ENCODE assay signal across 8 cellular contexts in the genomic region with DNA sequence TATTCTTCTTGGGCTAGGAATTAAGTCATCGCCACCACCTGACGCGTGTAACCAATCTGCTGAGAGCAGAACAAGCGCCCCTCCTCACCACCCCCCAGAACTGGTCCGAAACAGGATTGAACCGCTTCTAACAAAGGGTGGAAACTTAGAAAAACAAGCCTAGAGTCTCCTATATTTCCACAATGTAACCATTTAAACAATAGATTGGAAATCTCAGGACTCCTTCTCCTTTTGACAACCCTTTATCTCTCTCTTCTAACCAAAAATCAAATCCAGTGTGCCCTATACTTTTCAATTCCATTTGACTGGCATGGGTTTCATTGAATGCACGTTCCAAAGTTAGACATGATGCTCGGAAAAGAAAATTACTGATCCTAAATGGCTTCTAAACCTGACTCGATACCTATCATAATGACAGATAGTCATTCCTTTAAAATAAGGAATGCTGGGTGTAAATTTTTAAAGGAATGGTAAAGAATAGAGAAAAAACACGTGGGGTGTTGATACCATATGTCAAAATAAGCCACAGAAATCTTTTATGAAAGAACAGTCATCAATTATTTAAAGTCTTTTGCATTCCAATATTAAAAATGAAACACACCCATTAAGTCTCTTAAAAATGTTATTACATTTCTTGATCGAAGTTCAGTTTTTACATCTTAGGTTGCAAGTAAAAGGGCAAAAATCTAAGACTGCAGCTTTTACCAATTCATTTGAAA. TPM values are rescaled to one million over a fixed set of nuclear protein-coding genes. Genes with fewer than 3 reads are reported as not detected.
DNase-seq lines count a peak whose midpoint lies in the region; ATAC-seq, FAIRE-seq and TF ChIP-seq lines count a peak whose summit lies in the region.

No MANE protein-coding gene starts in this region.

- H3K4me1 Mint-ChIP-seq in CD4-positive, alpha-beta memory T cell = peaks cover 24 to 46% (median 31%) of the 10 kb centered on the region in 4 donors

- peaks cover 11% of the 10 kb centered on the region for H3K36me3 ChIP-seq in CD4-positive, alpha-beta memory T cell (ENCODE audit: insufficient read depth, low read length)
- H3K36me3 ChIP-seq in right atrium auricular region = peaks cover 5% of the 10 kb centered on the region
- peaks cover 0 to 20% of the 10 kb centered on the region in 2 donors for H3K36me3 ChIP-seq in psoas muscle (ENCODE audit: insufficient read depth in 1 of 2, low read depth in 1 of 2)

- no peaks in the 10 kb centered on the region for H3K27me3 ChIP-seq in CD4-positive, alpha-beta memory T cell (ENCODE audit: insufficient read depth, low read length)
- H3K27me3 ChIP-seq in right atrium auricular region (no peaks in the 10 kb centered on the region), psoas muscle (ENCODE audit: insufficient read depth in 3 of 3, low read length in 2 of 3) (no peaks in the 10 kb centered on the region)

- CTCF ChIA-PET in CD4-positive, alpha-beta memory T cell (lab: Charles Lee; ENCODE audit: partially characterized antibody) = interaction anchor here (4.2 to 9.1 kb wide), 6 partner anchors 38 to 162 kb away, joined by 38 to 285 read pairs (median 76); no protein-coding TSS in a partner anchor

- 0% methylated on average over 11 of the region's 11 CpGs for WGBS in psoas muscle, 3 donors

- intact Hi-C loops in CD4-positive, alpha-beta memory T cell (cut with micrococcal nuclease) = loop anchor here (1.0 to 10.0 kb wide), 2 partner anchors 517 to 908 kb away; partner anchors contain the start of genes MBLAC2 and POLR3G
- intact Hi-C loops in psoas muscle (cut with DNase I) = loop anchor here (1.0 to 10.0 kb wide), 4 partner anchors 70 to 517 kb away; no protein-coding TSS in a partner anchor

- ATAC-seq in GM21737 (IDR thresholded peaks at IDR 0.05; ENCODE audit: unreplicated experiment) = peak; percentile 14
- ATAC-seq in psoas muscle = peak; percentile 27 to 51 (median 44)

- H3K27ac Mint-ChIP-seq in CD4-positive, alpha-beta memory T cell = peak overlapping the region; percentile 91 to 100 (median 99)

- H3K36me3 Mint-ChIP-seq in CD4-positive, alpha-beta memory T cell = peaks cover 15 to 48% of the 10 kb centered on the region in 2 donors

- no peaks in the 10 kb centered on the region for H3K27me3 Mint-ChIP-seq in CD4-positive, alpha-beta memory T cell

- peak overlapping the region; percentile 100 for H3K27ac ChIP-seq in CD4-positive, alpha-beta memory T cell (ENCODE audit: low read depth, low read length)
- peak overlapping the region; percentile 99 for H3K27ac ChIP-seq in angular gyrus (ENCODE audit: low read depth, low read length)
- peak overlapping the region; percentile 99 for H3K27ac ChIP-seq in right atrium auricular region
- peak overlapping the region; percentile 99 for H3K27ac ChIP-seq in psoas muscle

- TF ChIP-seq CTCF in right atrium auricular region (IDR thresholded peaks at IDR 0.05) (no peak), psoas muscle (IDR thresholded peaks at IDR 0.05) (no peak)

- peak overlapping the region; percentile 81 to 100 for H3K4me3 ChIP-seq in CD4-positive, alpha-beta memory T cell (ENCODE audit: low read length in 2 of 2)
- peak overlapping the region; percentile 66 to 73 for H3K4me3 ChIP-seq in right atrium auricular region
- H3K4me3 ChIP-seq in psoas muscle = peak overlapping the region; percentile 77

- peak overlapping the region; percentile 94 to 100 (median 99) for H3K4me3 Mint-ChIP-seq in CD4-positive, alpha-beta memory T cell

- no peaks in the 10 kb centered on the region for H3K9me3 Mint-ChIP-seq in CD4-positive, alpha-beta memory T cell

- POLR2A ChIA-PET in CD4-positive, alpha-beta memory T cell (lab: Charles Lee; ENCODE audit: partially characterized antibody) = interaction anchor here (0.9 to 6.1 kb wide), 17 partner anchors 10 to 972 kb away, joined by 3 to 230 read pairs (median 15); partner anchors contain the start of genes CETN3, LYSMD3, MBLAC2 and POLR3G

- peaks cover 34% of the 10 kb centered on the region for H3K4me1 ChIP-seq in CD4-positive, alpha-beta memory T cell (ENCODE audit: insufficient read depth, low read length)
- peaks cover 0 to 31% of the 10 kb centered on the region in 2 donors for H3K4me1 ChIP-seq in right atrium auricular region
- H3K4me1 ChIP-seq in psoas muscle = peaks cover 28% of the 10 kb centered on the region

- no peak for FAIRE-seq in urothelium cell line (lab: Jason Lieb, UNC)

- no peaks in the 10 kb centered on the region for H3K9me3 ChIP-seq in CD4-positive, alpha-beta memory T cell (ENCODE audit: control insufficient read depth in 1 of 2, low read length in 2 of 2)
- H3K9me3 ChIP-seq in right atrium auricular region = no peaks in the 10 kb centered on the region
- H3K9me3 ChIP-seq in psoas muscle = no peaks in the 10 kb centered on the region

- peak; percentile 80 to 96 (median 90) for DNase-seq in CD4-positive, alpha-beta memory T cell
- peak; percentile 84 for DNase-seq in NCI-H1092 treated with DMSO at 0.1 percent for 48 hours (lab: John Stamatoyannopoulos, UW)
- DNase-seq in SW480 (ENCODE audit: low spot score) = peak; percentile 86
- DNase-seq in right atrium auricular region (ENCODE audit: low spot score) = peak; percentile 82
- DNase-seq in psoas muscle = peak; percentile 47 to 81
- DNase-seq in urothelium cell line (ENCODE audit: low spot score) = peak; percentile 64

RNA-seq across cellular contexts. Expression of gene ARRDC3, which starts 1.2 kb away (rescaled TPM):
- 100 to 1,000 TPM; 123 to 130 TPM for total RNA-seq in CD4-positive, alpha-beta memory T cell
- 10 to 100 TPM; 46.7 to 66.6 TPM for polyA plus RNA-seq in CD4-positive, alpha-beta memory T cell
- total RNA-seq in right atrium auricular region (10 to 100 TPM; 11.2 to 15.2 TPM), psoas muscle (100 to 1,000 TPM in 1 of 4 donors, 10 to 100 TPM in 3; 28.6 to 122 (median 59.2) TPM)
- polyA plus RNA-seq in psoas muscle = 100 to 1,000 TPM in 1 of 3 donors, 10 to 100 TPM in 2; 30.9 to 137 (median 63.2) TPM

Comparison
In these comparisons a context has a peak if more than half of its experiments do, and no peak if none do; other contexts are left out.
1. Peak in every context shown above with its lines: DNase-seq, ATAC-seq, H3K4me3 ChIP-seq and H3K27ac ChIP-seq.